9 cellular contexts compared by ENCODE assay signal in genomic region chr10:24826022-24826421, GRCh38.
DNase-seq lines count a peak whose midpoint lies in the region; ATAC-seq, FAIRE-seq and TF ChIP-seq lines count a peak whose summit lies in the region.
"Had no signal": no experiment of that assay in that cellular context is flagged by ENCODE, and none has a peak within 500 bp of the region (broad histone marks: within the 10 kb centered on the region; RNA-seq: fewer than 3 reads in every experiment).

No MANE protein-coding gene starts in this region.

- H3K9me3 ChIP-seq in smooth muscle cell (replicated peaks; ENCODE audit: low read depth) = no peaks in the 10 kb centered on the region
- no peaks in the 10 kb centered on the region for H3K9me3 ChIP-seq in aorta (ENCODE audit: control insufficient read depth, low read length)
- no peaks in the 10 kb centered on the region for H3K9me3 ChIP-seq in lower lobe of right lung

- H3K36me3 ChIP-seq in smooth muscle cell (ENCODE audit: low read depth) = no peaks in the 10 kb centered on the region
- H3K36me3 ChIP-seq in aorta (ENCODE audit: control insufficient read depth in 1 of 2, insufficient read depth in 2 of 2, low read length in 1 of 2) = no peaks in the 10 kb centered on the region
- H3K36me3 ChIP-seq in lower lobe of right lung = no peaks in the 10 kb centered on the region

- CTCF ChIA-PET in activated naive CD4-positive, alpha-beta T cell treated with anti-CD3 and anti-CD28 coated beads for 36 hours (lab: Charles Lee) = no interaction called here

- H3F3A ChIP-seq in smooth muscle cell (ENCODE audit: low read depth) = no peaks in the 10 kb centered on the region

- ATAC-seq in aorta (ENCODE audit: low FRiP score) (no peak), lower lobe of right lung (no peak)

- no peak overlapping the region for H3K9ac ChIP-seq in smooth muscle cell (ENCODE audit: low read depth)

- peaks cover 44% of the 10 kb centered on the region for H3K4me1 Mint-ChIP-seq in activated naive CD4-positive, alpha-beta T cell treated with anti-CD3 and anti-CD28 coated beads for 36 hours (ENCODE audit: low read depth)

- peak overlapping the region; percentile 74 for H3K4me2 ChIP-seq in smooth muscle cell

- H3K27me3 Mint-ChIP-seq in activated naive CD4-positive, alpha-beta T cell treated with anti-CD3 and anti-CD28 coated beads for 36 hours (ENCODE audit: low read depth) = no peaks in the 10 kb centered on the region

- H3K9me3 Mint-ChIP-seq in activated naive CD4-positive, alpha-beta T cell treated with anti-CD3 and anti-CD28 coated beads for 36 hours = no peaks in the 10 kb centered on the region
- H3K9me3 Mint-ChIP-seq: IgD-negative memory B cell had no signal

- peak; percentile 98 for FAIRE-seq in endometrium (lab: Jason Lieb, UNC)

- no peaks in the 10 kb centered on the region for H3K79me2 ChIP-seq in smooth muscle cell (ENCODE audit: low read depth)

- H3K4me3 Mint-ChIP-seq in activated naive CD4-positive, alpha-beta T cell treated with anti-CD3 and anti-CD28 coated beads for 36 hours = peak overlapping the region; percentile 25
- H3K4me3 Mint-ChIP-seq: IgD-negative memory B cell had no signal

- intact Hi-C loops in activated naive CD4-positive, alpha-beta T cell treated with anti-CD3 and anti-CD28 coated beads for 36 hours (cut with micrococcal nuclease) = no loop called here
- intact Hi-C loops in aorta (cut with DNase I) = no loop called here
- intact Hi-C loops in lower lobe of right lung (cut with DNase I) = no loop called here

- 18% methylated on average over 4 of the region's 4 CpGs for WGBS in smooth muscle cell (ENCODE audit: low lambda C conversion rate)
- 38 to 49% methylated on average over 4 of the region's 4 CpGs for WGBS in aorta, 2 donors

- H3K4me3 ChIP-seq in smooth muscle cell (peak overlapping the region; percentile 12), aorta (ENCODE audit: low read length in 2 of 2) (no peak overlapping the region), lower lobe of right lung (no peak overlapping the region)

- H3K27ac ChIP-seq in smooth muscle cell (ENCODE audit: low read depth) = peak overlapping the region; percentile 62
- H3K27ac ChIP-seq in aorta (ENCODE audit: low read depth in 1 of 2, low read length in 2 of 2) = no peak overlapping the region
- no peak overlapping the region for H3K27ac ChIP-seq in lower lobe of right lung

- no peak for DNase-seq in activated naive CD4-positive, alpha-beta T cell treated with anti-CD3 and anti-CD28 coated beads for 36 hours
- no peak for DNase-seq in activated naive CD4-positive, alpha-beta T cell treated with Interleukin-2 at 50 U/mL for 16 hours
- DNase-seq in OCI-M1 (lab: John Stamatoyannopoulos, UW) (peak; percentile 27), smooth muscle cell (lab: John Stamatoyannopoulos, UW; ENCODE audit: unreplicated experiment) (no peak), aorta (no peak), lower lobe of right lung (no peak), NCI-H2029 treated with DMSO at 0.1 percent for 48 hours (lab: John Stamatoyannopoulos, UW) (no peak)

- TF ChIP-seq CTCF in smooth muscle cell (IDR thresholded peaks at IDR 0.05; ENCODE audit: borderline replicate concordance, insufficient read depth, poor library complexity, severe bottlenecking) = no peak
- no peak for TF ChIP-seq CTCF in lower lobe of right lung (IDR thresholded peaks at IDR 0.05)

- H3K27ac Mint-ChIP-seq in activated naive CD4-positive, alpha-beta T cell treated with anti-CD3 and anti-CD28 coated beads for 36 hours = no peak overlapping the region
- H3K27ac Mint-ChIP-seq: IgD-negative memory B cell had no signal

- H3K27me3 ChIP-seq in smooth muscle cell (ENCODE audit: low read depth) (no peaks in the 10 kb centered on the region), aorta (ENCODE audit: control insufficient read depth in 1 of 2, insufficient read depth in 2 of 2, low read length in 1 of 2) (no peaks in the 10 kb centered on the region), lower lobe of right lung (ENCODE audit: low read depth) (no peaks in the 10 kb centered on the region)

- H3K4me1 ChIP-seq in smooth muscle cell (ENCODE audit: low read depth) (peaks cover 7% of the 10 kb centered on the region), aorta (ENCODE audit: control insufficient read depth in 1 of 2, insufficient read depth in 2 of 2, low read length in 2 of 2) (no peaks in the 10 kb centered on the region), lower lobe of right lung (no peaks in the 10 kb centered on the region)

- no peaks in the 10 kb centered on the region for H3K36me3 Mint-ChIP-seq in activated naive CD4-positive, alpha-beta T cell treated with anti-CD3 and anti-CD28 coated beads for 36 hours (ENCODE audit: low read depth)

- no peak overlapping the region for H2AFZ ChIP-seq in smooth muscle cell (ENCODE audit: low read depth)

- H4K20me1 ChIP-seq in smooth muscle cell (ENCODE audit: low read depth) = no peaks in the 10 kb centered on the region
